ENCODE assay signal across 8 cellular contexts in the genomic region with DNA sequence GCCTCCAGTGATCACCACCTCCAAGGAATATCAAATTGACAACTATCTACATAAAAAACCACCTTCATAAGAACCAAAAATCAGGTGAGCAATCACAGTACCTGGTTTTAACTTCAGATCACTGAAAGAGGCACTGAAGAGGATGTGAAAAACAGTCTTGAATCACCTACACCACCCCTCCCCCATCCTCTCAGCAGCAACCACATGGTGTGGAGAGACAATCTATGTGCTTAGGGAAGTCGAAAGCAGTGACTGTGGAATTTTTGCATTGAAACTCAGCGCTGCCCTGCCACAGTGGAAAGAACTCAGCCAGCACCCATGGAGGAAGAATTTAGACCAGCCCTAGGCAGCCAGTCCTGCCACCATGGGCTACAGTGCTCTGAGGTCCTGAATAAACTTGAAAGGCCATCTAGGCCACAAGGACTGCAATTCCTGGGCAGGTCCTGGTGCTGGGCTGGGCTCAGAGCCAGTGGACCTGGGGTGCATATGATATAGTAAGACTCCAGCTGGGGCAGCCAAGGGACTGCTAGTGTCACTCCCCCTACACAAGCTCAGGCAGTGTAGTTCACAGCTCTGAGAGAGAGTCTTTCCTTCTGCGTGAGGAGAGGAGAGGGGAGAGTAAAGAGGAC.
DNase-seq lines count a peak whose midpoint lies in the region; ATAC-seq and TF ChIP-seq lines count a peak whose summit lies in the region.
"Had no signal": no experiment of that assay in that cellular context is flagged by ENCODE, and none has a peak within 500 bp of the region (broad histone marks: within the 10 kb centered on the region; RNA-seq: fewer than 3 reads in every experiment).

No MANE protein-coding gene starts in this region.

- H3K36me3 Mint-ChIP-seq in activated CD8-positive, alpha-beta T cell treated with anti-CD3 and anti-CD28 coated beads for 36 hours (ENCODE audit: low read depth): peaks cover 61% of the 10 kb centered on the region
- H3K36me3 Mint-ChIP-seq in naive thymus-derived CD4-positive, alpha-beta T cell: peaks cover 19 to 80% (median 48%) of the 10 kb centered on the region in 5 donors

- CTCF ChIA-PET in activated CD8-positive, alpha-beta T cell treated with anti-CD3 and anti-CD28 coated beads for 36 hours (lab: Charles Lee): interaction anchor here (1.4 kb wide), 1 partner anchor 15 kb away, joined by 5 read pairs; no protein-coding TSS in a partner anchor
- CTCF ChIA-PET in naive thymus-derived CD4-positive, alpha-beta T cell (lab: Charles Lee): interaction anchor here (0.7 kb wide), 1 partner anchor 793 kb away, joined by 3 read pairs; no protein-coding TSS in a partner anchor

- no peak for TF ChIP-seq CTCF in activated CD8-positive, alpha-beta T cell treated with anti-CD3 and anti-CD28 coated beads for 36 hours (IDR thresholded peaks at IDR 0.05)

- peaks cover 38% of the 10 kb centered on the region for H3K4me1 Mint-ChIP-seq in activated CD8-positive, alpha-beta T cell treated with anti-CD3 and anti-CD28 coated beads for 36 hours (ENCODE audit: low read depth)
- H3K4me1 Mint-ChIP-seq in naive thymus-derived CD4-positive, alpha-beta T cell: peaks cover 18 to 55% (median 48%) of the 10 kb centered on the region in 7 donors

- no peaks in the 10 kb centered on the region for H3K27me3 ChIP-seq in naive thymus-derived CD4-positive, alpha-beta T cell (ENCODE audit: control insufficient read depth in 2 of 2, insufficient read depth in 2 of 2, low read length in 2 of 2)
- H3K27me3 ChIP-seq: MG63 had no signal

- H3K9me3 ChIP-seq in naive thymus-derived CD4-positive, alpha-beta T cell (ENCODE audit: control insufficient read depth in 2 of 3, low read length in 3 of 3): no peaks in the 10 kb centered on the region
- H3K9me3 ChIP-seq: MG63 had no signal

- ATAC-seq in GM19397 (IDR thresholded peaks at IDR 0.05; ENCODE audit: unreplicated experiment): peak; percentile 75
- peak; percentile 73 for ATAC-seq in HG02642 (IDR thresholded peaks at IDR 0.05; ENCODE audit: poor library complexity, unreplicated experiment)
- ATAC-seq in activated CD8-positive, alpha-beta T cell treated with anti-CD3 and anti-CD28 coated beads for 36 hours: peak; percentile 73
- ATAC-seq in naive thymus-derived CD4-positive, alpha-beta T cell: no peak
- ATAC-seq in HG02970 (IDR thresholded peaks at IDR 0.05; ENCODE audit: low FRiP score, unreplicated experiment): no peak
- no peak for ATAC-seq in GM18520 (IDR thresholded peaks at IDR 0.05; ENCODE audit: unreplicated experiment)

- DNase-seq in activated CD8-positive, alpha-beta T cell treated with anti-CD3 and anti-CD28 coated beads for 36 hours: peak; percentile 37
- DNase-seq in naive thymus-derived CD4-positive, alpha-beta T cell: peak in 3 of 9 donors; percentile 7 to 23 (median 8)
- no peak for DNase-seq in mesenteric fat pad (ENCODE audit: low spot score)

- H3K4me1 ChIP-seq in naive thymus-derived CD4-positive, alpha-beta T cell (ENCODE audit: control insufficient read depth in 2 of 2, insufficient read depth in 2 of 2, low read length in 2 of 2): no peaks in the 10 kb centered on the region

- no peak overlapping the region for H3K27ac ChIP-seq in naive thymus-derived CD4-positive, alpha-beta T cell (ENCODE audit: low read depth, low read length)

- no peaks in the 10 kb centered on the region for H3K27me3 Mint-ChIP-seq in activated CD8-positive, alpha-beta T cell treated with anti-CD3 and anti-CD28 coated beads for 36 hours
- no peaks in the 10 kb centered on the region for H3K27me3 Mint-ChIP-seq in naive thymus-derived CD4-positive, alpha-beta T cell

- peak overlapping the region; percentile 62 for H3K27ac Mint-ChIP-seq in activated CD8-positive, alpha-beta T cell treated with anti-CD3 and anti-CD28 coated beads for 36 hours
- peak overlapping the region in 6 of 9 donors; percentile 19 to 90 (median 40) for H3K27ac Mint-ChIP-seq in naive thymus-derived CD4-positive, alpha-beta T cell

- H3K4me3 ChIP-seq in naive thymus-derived CD4-positive, alpha-beta T cell (ENCODE audit: low read length): no peak overlapping the region
- H3K4me3 ChIP-seq: MG63 had no signal

- no peaks in the 10 kb centered on the region for H3K9me3 Mint-ChIP-seq in activated CD8-positive, alpha-beta T cell treated with anti-CD3 and anti-CD28 coated beads for 36 hours
- peaks cover 0 to 4% (median 0%) of the 10 kb centered on the region in 11 donors for H3K9me3 Mint-ChIP-seq in naive thymus-derived CD4-positive, alpha-beta T cell

- no peak overlapping the region for H3K4me3 Mint-ChIP-seq in activated CD8-positive, alpha-beta T cell treated with anti-CD3 and anti-CD28 coated beads for 36 hours
- H3K4me3 Mint-ChIP-seq in naive thymus-derived CD4-positive, alpha-beta T cell: peak overlapping the region in 1 of 10 donors; percentile 23

- intact Hi-C loops in activated CD8-positive, alpha-beta T cell treated with anti-CD3 and anti-CD28 coated beads for 36 hours (cut with micrococcal nuclease): no loop called here
- intact Hi-C loops in naive thymus-derived CD4-positive, alpha-beta T cell (cut with micrococcal nuclease): no loop called here

- peaks cover 0 to 21% (median 0%) of the 10 kb centered on the region in 3 experiments for H3K36me3 ChIP-seq in naive thymus-derived CD4-positive, alpha-beta T cell (ENCODE audit: control insufficient read depth in 2 of 3, insufficient read depth in 3 of 3, low read length in 3 of 3)

- POLR2A ChIA-PET in activated CD8-positive, alpha-beta T cell treated with anti-CD3 and anti-CD28 coated beads for 36 hours (lab: Charles Lee): interaction anchor here (0.7 kb wide), 1 partner anchor 1374 kb away, joined by 4 read pairs; no protein-coding TSS in a partner anchor
- POLR2A ChIA-PET in naive thymus-derived CD4-positive, alpha-beta T cell (lab: Charles Lee): no interaction called here

Comparison
In these comparisons a context has a peak if more than half of its experiments do, and no peak if none do; other contexts are left out.
1. ATAC-seq: peak in GM19397 (single experiment), HG02642 (single experiment) and activated CD8-positive, alpha-beta T cell treated with anti-CD3 and anti-CD28 coated beads for 36 hours (single experiment); none in naive thymus-derived CD4-positive, alpha-beta T cell (single experiment), HG02970 (single experiment) and GM18520 (single experiment).